1 cellular context compared by ENCODE assay signal in genomic region chr20:3744806-3745685, GRCh38.
TF ChIP-seq lines count a peak whose summit lies in the region.

No MANE protein-coding gene starts in this region.

TF ChIP-seq in endothelial cell of umbilical vein, 7 proteins besides CTCF, POLR2A, EP300 and RAD21:
- TF ChIP-seq MYC (IDR thresholded peaks at IDR 0.05; ENCODE audit: low read depth, low read length) (no peak), GATA2 (IDR thresholded peaks at IDR 0.05; ENCODE audit: insufficient read depth, insufficient read length, low read depth, low read length) (no peak), EZH2 (IDR thresholded peaks at IDR 0.05; ENCODE audit: borderline replicate concordance, low read depth, low read length, severe bottlenecking) (no peak), JUN (IDR thresholded peaks at IDR 0.05; ENCODE audit: borderline replicate concordance, insufficient read depth, insufficient read length, low read depth) (no peak), MAX (IDR thresholded peaks at IDR 0.05; ENCODE audit: insufficient read depth, insufficient read length) (no peak)
